Comparison of ENCODE assay signal across 6 cellular contexts in genomic region chr2:91587908-91588535, GRCh38.
DNase-seq lines count a peak whose midpoint lies in the region; FAIRE-seq and TF ChIP-seq lines count a peak whose summit lies in the region.
"Not testable (repeated sequence)": the region's sequence is repeated elsewhere in the genome, so short reads cannot be mapped to it uniquely, and the experiment has no call there.

No MANE protein-coding gene starts in this region.

- not testable (repeated sequence) for H3K4me1 Mint-ChIP-seq in glutamatergic neuron (ENCODE audit: low read depth, unreplicated experiment); osteocyte (ENCODE audit: unreplicated experiment)

- peak; percentile 23 for FAIRE-seq in bronchial epithelial cell (lab: Jason Lieb, UNC)

- H3K36me3 ChIP-seq in Peyer's patch; bronchial epithelial cell (ENCODE audit: control insufficient read depth, insufficient read depth, low read length): not testable (repeated sequence)

- TF ChIP-seq POLR2A in Peyer's patch (IDR thresholded peaks at IDR 0.05) = not testable (repeated sequence)

- TF ChIP-seq CTCF in GM13976 (IDR thresholded peaks at IDR 0.05; ENCODE audit: borderline replicate concordance, control extremely low read depth, extremely low read depth, insufficient read depth, missing control alignments); Peyer's patch (IDR thresholded peaks at IDR 0.05); bronchial epithelial cell (IDR thresholded peaks at IDR 0.05; ENCODE audit: insufficient read depth, low read length, severe bottlenecking); glutamatergic neuron (IDR thresholded peaks at IDR 0.05; ENCODE audit: partially characterized antibody, unreplicated experiment); osteocyte (IDR thresholded peaks at IDR 0.05): not testable (repeated sequence)

- not testable (repeated sequence) for H3K27me3 ChIP-seq in Peyer's patch; bronchial epithelial cell (ENCODE audit: control insufficient read depth, insufficient read depth, low read length)

- not testable (repeated sequence) for H3K27ac ChIP-seq in Peyer's patch

- H3K4me1 ChIP-seq in Peyer's patch = not testable (repeated sequence)

- peaks cover 13% of the 10 kb centered on the region for H3K9me3 Mint-ChIP-seq in glutamatergic neuron (ENCODE audit: unreplicated experiment)
- peaks cover 18% of the 10 kb centered on the region for H3K9me3 Mint-ChIP-seq in osteocyte (ENCODE audit: unreplicated experiment)

- in situ Hi-C loops in GM13976 (cut with MboI; ENCODE audit: low sequenced_read_pairs, unreplicated experiment) = not testable (repeated sequence)

- not testable (repeated sequence) for H3K4me3 ChIP-seq in Peyer's patch; bronchial epithelial cell (ENCODE audit: low read depth, low read length)

- H3K36me3 Mint-ChIP-seq in glutamatergic neuron (ENCODE audit: unreplicated experiment); osteocyte (ENCODE audit: unreplicated experiment): not testable (repeated sequence)

- H3K4me3 Mint-ChIP-seq in glutamatergic neuron (ENCODE audit: unreplicated experiment) = peak overlapping the region; percentile 82
- not testable (repeated sequence) for H3K4me3 Mint-ChIP-seq in osteocyte (ENCODE audit: unreplicated experiment)

- not testable (repeated sequence) for H3K9me3 ChIP-seq in Peyer's patch

- peak overlapping the region; percentile 90 for H3K27ac Mint-ChIP-seq in glutamatergic neuron (ENCODE audit: unreplicated experiment)
- not testable (repeated sequence) for H3K27ac Mint-ChIP-seq in osteocyte (ENCODE audit: unreplicated experiment)

- H3K27me3 Mint-ChIP-seq in glutamatergic neuron (ENCODE audit: unreplicated experiment); osteocyte (ENCODE audit: unreplicated experiment): not testable (repeated sequence)

- peak; percentile 3 for DNase-seq in AG08396 (ENCODE audit: low spot score)
- DNase-seq in GM13976 (ENCODE audit: low spot score) = peak; percentile 4
- DNase-seq in Peyer's patch = peak in 2 of 3 donors; percentile 28 to 42
- DNase-seq in bronchial epithelial cell (ENCODE audit: low read depth); glutamatergic neuron: not testable (repeated sequence)
- DNase-seq in osteocyte (ENCODE audit: extremely low spot score, unreplicated experiment) = peak; percentile 86
